ENCODE assay signal across 8 cellular contexts in genomic region chr5:173015240-173016068, GRCh38. TPM values are rescaled to one million over a fixed set of nuclear protein-coding genes. Genes with fewer than 3 reads are reported as not detected.
A peak's percentile ranks its signal among the peaks of the same experiment; 100 is the strongest.
DNase-seq lines count a peak whose midpoint lies in the region; ATAC-seq, FAIRE-seq and TF ChIP-seq lines count a peak whose summit lies in the region.
"Not testable (repeated sequence)": the region's sequence is repeated elsewhere in the genome, so short reads cannot be mapped to it uniquely, and the experiment has no call there.

No MANE protein-coding gene starts in this region.

- not testable (repeated sequence) for BruUV-seq in K562 (replicated peaks; lab: Mats Ljungman, UMichigan); HepG2 (replicated peaks; lab: Mats Ljungman, UMichigan)

- not testable (repeated sequence) for H3K9me3 ChIP-seq in HUES6 (ENCODE audit: control insufficient read depth, insufficient read depth, low read depth, low read length); K562 (replicated peaks; ENCODE audit: control insufficient read depth, insufficient read depth, low read depth, low read length); HepG2 (ENCODE audit: low read length); parathyroid adenoma (ENCODE audit: control insufficient read depth, low read length); stomach smooth muscle (ENCODE audit: control insufficient read depth in 2 of 2, low read length in 2 of 2)

- not testable (repeated sequence) for H3K9ac ChIP-seq in HUES6 (ENCODE audit: low read length); K562 (ENCODE audit: insufficient read depth in 1 of 2, low read depth in 2 of 2, low read length in 2 of 2); parathyroid adenoma
- H3K9ac ChIP-seq in HepG2 (ENCODE audit: insufficient read depth, low read depth, low read length), result 0 out of 2 replicates have a peak overlapping the region, but pooled peaks have one; percentile 17
- H3K9ac ChIP-seq in stomach smooth muscle (ENCODE audit: low read length in 2 of 2), result peak overlapping the region in 1 of 2 donors; percentile 46

- not testable (repeated sequence) for H3K9me1 ChIP-seq in K562 (ENCODE audit: control insufficient read depth, insufficient read depth, low read length)

- H4K20me1 ChIP-seq in K562 (replicated peaks; ENCODE audit: control insufficient read depth, insufficient read depth, low read length); HepG2 (ENCODE audit: insufficient read depth, low read length): not testable (repeated sequence)

- TF ChIP-seq RAD21 in K562 (CRISPR knock-in tag; conservative IDR thresholded peaks at IDR 0.05 in 1 of 2, IDR thresholded peaks at IDR 0.05 in 1 of 2); HepG2 (CRISPR knock-in tag; IDR thresholded peaks at IDR 0.05): not testable (repeated sequence)

- not testable (repeated sequence) for FAIRE-seq in K562 (lab: Jason Lieb, UNC)
- peak; percentile 15 for FAIRE-seq in HepG2 (lab: Jason Lieb, UNC)

- in situ Hi-C loops in K562 (cut with MboI), result not testable (repeated sequence)
- in situ Hi-C loops in HepG2 (cut with HindIII; ENCODE audit: extremely low pct_ligation_motif_present, low pct_unique_long_range_greater_than_20kb), result loop anchor here (5.0 kb wide), 1 partner anchor 42 kb away; the partner anchor contains the start of gene CREBRF

- not testable (repeated sequence) for TF ChIP-seq EP300 in K562 (IDR thresholded peaks at IDR 0.05; ENCODE audit: low read length); HepG2 (IDR thresholded peaks at IDR 0.05; ENCODE audit: low read depth in 2 of 2, low read length in 2 of 2); HepG2 (CRISPR knock-in tag; IDR thresholded peaks at IDR 0.05; ENCODE audit: borderline replicate concordance)

- WGBS in K562 (ENCODE audit: insufficient coverage, low coverage, missing lambda C conversion rate), result 75% methylated on average over 9 of the region's 9 CpGs
- WGBS in HepG2 (ENCODE audit: low lambda C conversion rate), result 51% methylated on average over 9 of the region's 9 CpGs

- intact Hi-C loops in K562 (cut with micrococcal nuclease), result not testable (repeated sequence)
- intact Hi-C loops in HepG2 (cut with micrococcal nuclease; ENCODE audit: unreplicated experiment), result loop anchor here (2.0 to 5.0 kb wide), 2 partner anchors 33 to 41 kb away; partner anchors contain the start of genes ATP6V0E1 and CREBRF

- not testable (repeated sequence) for H3K4me3 ChIP-seq in ACC112 (ENCODE audit: low read depth, low read length); HUES6 (ENCODE audit: low read depth, low read length); K562
- H3K4me3 ChIP-seq in HepG2 (replicated peaks in 1 of 3; ENCODE audit: insufficient read depth in 1 of 3, low read depth in 2 of 3, low read length in 3 of 3) (peak overlapping the region in 2 of 3 experiments; percentile 6 to 38; a peak in 1 of 6 replicates), parathyroid adenoma (ENCODE audit: low read depth, low read length) (peak overlapping the region; percentile 11), stomach smooth muscle (ENCODE audit: low read length in 2 of 2) (peak overlapping the region; percentile 15 to 48)

- not testable (repeated sequence) for TF ChIP-seq CTCF in K562 (IDR thresholded peaks at IDR 0.05 in 2 of 3, conservative IDR thresholded peaks at IDR 0.05 in 1 of 3; ENCODE audit: insufficient read depth in 2 of 3, low read depth in 1 of 3, low read length in 3 of 3); HepG2 (CRISPR knock-in tag; IDR thresholded peaks at IDR 0.05); parathyroid adenoma (IDR thresholded peaks at IDR 0.05)

- H2AFZ ChIP-seq in ACC112 (ENCODE audit: low read length, unreplicated experiment); K562 (ENCODE audit: low read depth, low read length); HepG2 (ENCODE audit: low read length); parathyroid adenoma: not testable (repeated sequence)

- not testable (repeated sequence) for H3K27me3 ChIP-seq in ACC112 (ENCODE audit: insufficient read depth, low read length); HUES6 (ENCODE audit: control insufficient read depth, insufficient read depth, low read length); K562 (ENCODE audit: control insufficient read depth in 2 of 2, insufficient read depth in 2 of 2, low read length in 2 of 2); HepG2 (ENCODE audit: control insufficient read depth in 1 of 2, insufficient read depth in 2 of 2, low read length in 2 of 2); parathyroid adenoma (ENCODE audit: control insufficient read depth, insufficient read depth, low read length); stomach smooth muscle (ENCODE audit: control insufficient read depth in 1 of 2, insufficient read depth in 2 of 2, low read length in 2 of 2)

- H3K79me2 ChIP-seq in ACC112 (ENCODE audit: control insufficient read depth, insufficient read depth, low read length, unreplicated experiment), result peaks cover 63% of the 10 kb centered on the region
- H3K79me2 ChIP-seq in K562 (ENCODE audit: control insufficient read depth, insufficient read depth, low read length), result peaks cover 90% of the 10 kb centered on the region
- H3K79me2 ChIP-seq in HepG2 (ENCODE audit: insufficient read depth, low read length), result peaks cover 43% of the 10 kb centered on the region
- H3K79me2 ChIP-seq in parathyroid adenoma, result peaks cover 18% of the 10 kb centered on the region

- DNase-seq in activated CD8-positive, alpha-beta memory T cell treated with anti-CD3 and anti-CD28 coated beads for 24 hours, result peak; percentile 13
- DNase-seq in K562 (ENCODE audit: extremely low read depth in 1 of 4, low spot score in 3 of 4); epithelial cell of prostate (ENCODE audit: low read depth, low spot score): not testable (repeated sequence)
- peak; percentile 57 for DNase-seq in HepG2 (ENCODE audit: low spot score)

- not testable (repeated sequence) for ATAC-seq in K562
- ATAC-seq in HepG2, result peak; percentile 68

- POLR2A ChIA-PET in K562 (lab: Yijun Ruan, JAX), result interaction anchor here (0.7 to 2.2 kb wide), 3 partner anchors 9 to 108 kb away, joined by 3 to 10 read pairs (median 4); no protein-coding TSS in a partner anchor
- POLR2A ChIA-PET in HepG2 (lab: Yijun Ruan, JAX), result interaction anchor here (0.8 to 2.3 kb wide), 3 partner anchors 32 to 56 kb away, joined by 4 to 8 read pairs (median 6); partner anchors contain the start of genes ATP6V0E1 and RPL26L1

- H3K27ac ChIP-seq in ACC112 (ENCODE audit: low read depth, low read length) (peak overlapping the region; percentile 65; the same call in 1 of the 2 replicates), HUES6 (ENCODE audit: low read depth, low read length) (0 out of 2 replicates have a peak overlapping the region, but pooled peaks have one; percentile 1), epithelial cell of prostate (peak overlapping the region; percentile 38), HepG2 (ENCODE audit: extremely low read length, insufficient read depth, low read length) (peak overlapping the region; percentile 71), parathyroid adenoma (peak overlapping the region; percentile 77), stomach smooth muscle (ENCODE audit: low read length) (peak overlapping the region; percentile 76)
- not testable (repeated sequence) for H3K27ac ChIP-seq in K562 (ENCODE audit: extremely low read depth, low read depth, low read length)

- H3K36me3 ChIP-seq in ACC112 (ENCODE audit: insufficient read depth, low read length); HUES6 (ENCODE audit: control insufficient read depth, insufficient read depth, low read length); HepG2 (replicated peaks in 1 of 2; ENCODE audit: control insufficient read depth in 1 of 2, insufficient read depth in 2 of 2, low read length in 2 of 2); parathyroid adenoma (ENCODE audit: control insufficient read depth, insufficient read depth, low read length); stomach smooth muscle (ENCODE audit: control insufficient read depth in 2 of 2, insufficient read depth in 2 of 2, low read length in 2 of 2): not testable (repeated sequence)
- H3K36me3 ChIP-seq in K562 (ENCODE audit: control insufficient read depth, insufficient read depth, low read length), result peaks cover 34% of the 10 kb centered on the region

- CTCF ChIA-PET in K562 (lab: Yijun Ruan, JAX; ENCODE audit: low intra/inter-chr PET ratio); HepG2 (lab: Yijun Ruan, JAX; ENCODE audit: low intra/inter-chr PET ratio, low total read pairs): not testable (repeated sequence)

- not testable (repeated sequence) for H3K4me2 ChIP-seq in K562 (ENCODE audit: insufficient read depth, low read length)
- H3K4me2 ChIP-seq in HepG2 (ENCODE audit: low read depth, low read length), result peak overlapping the region; percentile 75
- peak overlapping the region; percentile 34 for H3K4me2 ChIP-seq in parathyroid adenoma (ENCODE audit: low read length)

- TF ChIP-seq POLR2A in K562 (conservative IDR thresholded peaks at IDR 0.05); HepG2 (IDR thresholded peaks at IDR 0.05; ENCODE audit: insufficient read depth in 1 of 2, low read depth in 2 of 2, low read length in 2 of 2): not testable (repeated sequence)

- H3K4me1 ChIP-seq in ACC112 (ENCODE audit: control insufficient read depth, insufficient read depth, low read length, unreplicated experiment) (peaks cover 25% of the 10 kb centered on the region), HUES6 (ENCODE audit: control insufficient read depth, insufficient read depth, low read length) (peaks cover 17% of the 10 kb centered on the region), K562 (replicated peaks in 1 of 2; ENCODE audit: control insufficient read depth in 2 of 2, insufficient read depth in 2 of 2, low read length in 2 of 2) (peaks cover 5 to 17% of the 10 kb centered on the region in 2 experiments; a peak in 3 of 5 replicates), HepG2 (ENCODE audit: insufficient read depth, low read length) (peaks cover 69% of the 10 kb centered on the region), parathyroid adenoma (peaks cover 21% of the 10 kb centered on the region), stomach smooth muscle (ENCODE audit: control insufficient read depth, insufficient read depth, low read length) (peaks cover 12% of the 10 kb centered on the region)

RNA-seq across cellular contexts. Expression of gene ATP6V0E1, which starts 31.9 kb away (rescaled TPM):
- total RNA-seq in K562 (2011; cell fraction: chromatin; rRNA removed; ENCODE audit: low replicate concordance), result 118 and 124 TPM in 2 replicates
- total RNA-seq in K562 (2011; cell fraction: nucleolus; rRNA removed), result 113 and 119 TPM in 2 replicates
- 146 and 237 TPM in 2 replicates for total RNA-seq in K562 (2011; cell fraction: nucleoplasm; rRNA removed)
- total RNA-seq in K562 (2014; rRNA removed) (50.0 and 63.8 TPM in 2 replicates), K562 (2014; rRNA removed; fragmentation: Illumina TruSeq; extraction: Trizol) (111 and 118 TPM in 2 replicates), K562 (2015; rRNA removed; fragmentation: Illumina TruSeq; extraction: Trizol) (108 and 112 TPM in 2 replicates), K562 (2021) (94.1 and 95.9 TPM in 2 replicates), HepG2 (2016; rRNA removed; fragmentation: Illumina TruSeq; extraction: Trizol) (121 and 143 TPM in 2 replicates)
- polyA plus RNA-seq in K562 (2011; rRNA removed) (128 and 173 TPM in 2 replicates), K562 (2014; fragmentation: Illumina TruSeq; extraction: Trizol) (128 and 132 TPM in 2 replicates), K562 (2014; fragmentation: Nextera tagmentation; extraction: Ambion mirVana) (100 to 1,000 TPM; 368 to 395 TPM), K562 (2014; rRNA removed) (82.7 and 108 TPM in 2 replicates), HepG2 (2011; rRNA removed) (215 TPM in 2 replicates)
- 67.8 and 95.8 TPM in 2 replicates for polyA plus RNA-seq in K562 (2011; cell fraction: cytosol; rRNA removed)
- polyA plus RNA-seq in K562 (2011; cell fraction: nucleus; rRNA removed), result 83.5 and 94.0 TPM in 2 replicates
- 159 and 359 TPM in 2 replicates for polyA plus RNA-seq in K562 (2012)
- polyA minus RNA-seq in K562 (2011; rRNA and poly(A)+ RNA removed), result 81.0 and 108 TPM in 2 replicates
- polyA minus RNA-seq in K562 (2011; cell fraction: cytosol; rRNA and poly(A)+ RNA removed), result 20.7 and 53.3 TPM in 2 replicates
- 28.9 and 30.8 TPM in 2 replicates for polyA minus RNA-seq in K562 (2011; cell fraction: nucleus; rRNA and poly(A)+ RNA removed)
- 42.6 and 60.2 TPM in 2 replicates for total RNA-seq in HepG2 (2016; cell fraction: cytosol; rRNA removed; fragmentation: Illumina TruSeq; extraction: Trizol; ENCODE audit: low read depth)
- total RNA-seq in HepG2 (2016; cell fraction: insoluble cytoplasmic fraction; rRNA removed; fragmentation: Illumina TruSeq; extraction: Trizol), result 133 and 156 TPM in 2 replicates
- total RNA-seq in HepG2 (2016; cell fraction: membrane; rRNA removed; fragmentation: Illumina TruSeq; extraction: Trizol), result 107 and 116 TPM in 2 replicates
- total RNA-seq in HepG2 (2016; cell fraction: nucleus; rRNA removed; fragmentation: Illumina TruSeq; extraction: Trizol), result 95.8 and 110 TPM in 2 replicates
- polyA plus RNA-seq in HepG2 (2011; cell fraction: cytosol; rRNA removed), result 78.6 and 139 TPM in 2 replicates
- 23.8 and 34.6 TPM in 2 replicates for polyA plus RNA-seq in HepG2 (2011; cell fraction: nucleus; rRNA removed)
- polyA plus RNA-seq in HepG2 (2012), result 174 and 183 TPM in 2 replicates
- polyA plus RNA-seq in HepG2 (2016; cell fraction: cytosol; fragmentation: Illumina TruSeq; extraction: Trizol; ENCODE audit: low read depth), result 84.5 and 116 TPM in 2 replicates
- polyA plus RNA-seq in HepG2 (2016; cell fraction: insoluble cytoplasmic fraction; fragmentation: Illumina TruSeq; extraction: Trizol; ENCODE audit: low read depth), result 157 and 171 TPM in 2 replicates
- polyA plus RNA-seq in HepG2 (2016; cell fraction: membrane; fragmentation: Illumina TruSeq; extraction: Trizol; ENCODE audit: low read depth), result 138 and 160 TPM in 2 replicates
- polyA plus RNA-seq in HepG2 (2016; cell fraction: nucleus; fragmentation: Illumina TruSeq; extraction: Trizol; ENCODE audit: insufficient read depth, low read depth), result 222 and 234 TPM in 2 replicates
- polyA minus RNA-seq in HepG2 (2011; rRNA and poly(A)+ RNA removed; ENCODE audit: low replicate concordance), result 128 and 158 TPM in 2 replicates
- polyA minus RNA-seq in HepG2 (2011; cell fraction: cytosol; rRNA and poly(A)+ RNA removed), result 39.6 and 40.0 TPM in 2 replicates
- 19.4 and 38.8 TPM in 2 replicates for polyA minus RNA-seq in HepG2 (2011; cell fraction: nucleus; rRNA and poly(A)+ RNA removed)

RNA-seq across cellular contexts. Expression of gene CREBRF, which starts 40.7 kb away (rescaled TPM):
- 11.5 and 33.0 TPM in 2 replicates for total RNA-seq in K562 (2011; cell fraction: chromatin; rRNA removed; ENCODE audit: low replicate concordance)
- total RNA-seq in K562 (2011; cell fraction: nucleolus; rRNA removed), result 7.8 and 10.5 TPM in 2 replicates
- total RNA-seq in K562 (2011; cell fraction: nucleoplasm; rRNA removed), result 14.4 and 25.6 TPM in 2 replicates
- 3.2 and 3.6 TPM in 2 replicates for total RNA-seq in K562 (2014; rRNA removed)
- total RNA-seq in K562 (2014; rRNA removed; fragmentation: Illumina TruSeq; extraction: Trizol), result 4.5 and 6.1 TPM in 2 replicates
- total RNA-seq in K562 (2015; rRNA removed; fragmentation: Illumina TruSeq; extraction: Trizol), result 2.9 and 3.1 TPM in 2 replicates
- 3.8 TPM in 2 replicates for total RNA-seq in K562 (2021)
- 4.7 and 4.9 TPM in 2 replicates for polyA plus RNA-seq in K562 (2011; rRNA removed)
- 0.85 and 1.8 TPM in 2 replicates for polyA plus RNA-seq in K562 (2011; cell fraction: cytosol; rRNA removed)
- polyA plus RNA-seq in K562 (2011; cell fraction: nucleus; rRNA removed), result 8.7 and 9.9 TPM in 2 replicates
- 2.0 and 5.1 TPM in 2 replicates for polyA plus RNA-seq in K562 (2012)
- polyA plus RNA-seq in K562 (2014; fragmentation: Illumina TruSeq; extraction: Trizol), result 2.4 and 4.8 TPM in 2 replicates
- 1 to 10 TPM; 1.1 to 1.3 TPM for polyA plus RNA-seq in K562 (2014; fragmentation: Nextera tagmentation; extraction: Ambion mirVana)
- polyA plus RNA-seq in K562 (2014; rRNA removed), result 2.0 and 2.8 TPM in 2 replicates
- 10.9 and 15.9 TPM in 2 replicates for polyA minus RNA-seq in K562 (2011; rRNA and poly(A)+ RNA removed)
- polyA minus RNA-seq in K562 (2011; cell fraction: cytosol; rRNA and poly(A)+ RNA removed), result 4.4 and 4.5 TPM in 2 replicates
- 7.5 and 10.6 TPM in 2 replicates for polyA minus RNA-seq in K562 (2011; cell fraction: nucleus; rRNA and poly(A)+ RNA removed)
- total RNA-seq in HepG2 (2016; rRNA removed; fragmentation: Illumina TruSeq; extraction: Trizol), result 4.5 and 5.1 TPM in 2 replicates
- total RNA-seq in HepG2 (2016; cell fraction: cytosol; rRNA removed; fragmentation: Illumina TruSeq; extraction: Trizol; ENCODE audit: low read depth), result 3.3 and 4.5 TPM in 2 replicates
- total RNA-seq in HepG2 (2016; cell fraction: insoluble cytoplasmic fraction; rRNA removed; fragmentation: Illumina TruSeq; extraction: Trizol), result 4.9 and 5.3 TPM in 2 replicates
- total RNA-seq in HepG2 (2016; cell fraction: membrane; rRNA removed; fragmentation: Illumina TruSeq; extraction: Trizol), result 5.3 and 5.8 TPM in 2 replicates
- total RNA-seq in HepG2 (2016; cell fraction: nucleus; rRNA removed; fragmentation: Illumina TruSeq; extraction: Trizol), result 7.6 and 9.7 TPM in 2 replicates
- polyA plus RNA-seq in HepG2 (2011; rRNA removed), result 8.9 and 10.2 TPM in 2 replicates
- 2.5 and 3.3 TPM in 2 replicates for polyA plus RNA-seq in HepG2 (2011; cell fraction: cytosol; rRNA removed)
- polyA plus RNA-seq in HepG2 (2011; cell fraction: nucleus; rRNA removed), result 15.4 and 16.5 TPM in 2 replicates
- polyA plus RNA-seq in HepG2 (2012), result 6.6 and 9.2 TPM in 2 replicates
- 0.08 and 0.09 TPM in 2 replicates for polyA plus RNA-seq in HepG2 (2016; cell fraction: cytosol; fragmentation: Illumina TruSeq; extraction: Trizol; ENCODE audit: low read depth)
- 1.6 TPM in 2 replicates for polyA plus RNA-seq in HepG2 (2016; cell fraction: insoluble cytoplasmic fraction; fragmentation: Illumina TruSeq; extraction: Trizol; ENCODE audit: low read depth)
- polyA plus RNA-seq in HepG2 (2016; cell fraction: membrane; fragmentation: Illumina TruSeq; extraction: Trizol; ENCODE audit: low read depth), result 0.17 and 0.21 TPM in 2 replicates
- polyA plus RNA-seq in HepG2 (2016; cell fraction: nucleus; fragmentation: Illumina TruSeq; extraction: Trizol; ENCODE audit: insufficient read depth, low read depth), result 5.6 and 7.8 TPM in 2 replicates
- 10.2 and 30.3 TPM in 2 replicates for polyA minus RNA-seq in HepG2 (2011; rRNA and poly(A)+ RNA removed; ENCODE audit: low replicate concordance)
- polyA minus RNA-seq in HepG2 (2011; cell fraction: cytosol; rRNA and poly(A)+ RNA removed), result 6.2 and 13.2 TPM in 2 replicates
- polyA minus RNA-seq in HepG2 (2011; cell fraction: nucleus; rRNA and poly(A)+ RNA removed), result 40.2 and 40.9 TPM in 2 replicates

RNA-seq across cellular contexts. Expression of gene RPL26L1, which starts 56.2 kb away (rescaled TPM):
- 7.4 and 7.5 TPM in 2 replicates for total RNA-seq in K562 (2011; cell fraction: chromatin; rRNA removed; ENCODE audit: low replicate concordance)
- 12.2 and 13.7 TPM in 2 replicates for total RNA-seq in K562 (2011; cell fraction: nucleolus; rRNA removed)
- total RNA-seq in K562 (2011; cell fraction: nucleoplasm; rRNA removed), result 10.2 and 11.1 TPM in 2 replicates
- total RNA-seq in K562 (2014; rRNA removed), result 67.4 and 70.7 TPM in 2 replicates
- 92.1 and 105 TPM in 2 replicates for total RNA-seq in K562 (2014; rRNA removed; fragmentation: Illumina TruSeq; extraction: Trizol)
- total RNA-seq in K562 (2015; rRNA removed; fragmentation: Illumina TruSeq; extraction: Trizol), result 82.4 and 88.9 TPM in 2 replicates
- 63.7 and 70.8 TPM in 2 replicates for total RNA-seq in K562 (2021)
- polyA plus RNA-seq in K562 (2011; rRNA removed), result 110 and 134 TPM in 2 replicates
- 73.9 and 87.3 TPM in 2 replicates for polyA plus RNA-seq in K562 (2011; cell fraction: cytosol; rRNA removed)
- 31.9 and 44.8 TPM in 2 replicates for polyA plus RNA-seq in K562 (2011; cell fraction: nucleus; rRNA removed)
- 48.7 and 91.6 TPM in 2 replicates for polyA plus RNA-seq in K562 (2012)
- polyA plus RNA-seq in K562 (2014; fragmentation: Illumina TruSeq; extraction: Trizol), result 80.2 and 96.2 TPM in 2 replicates
- polyA plus RNA-seq in K562 (2014; fragmentation: Nextera tagmentation; extraction: Ambion mirVana), result 100 to 1,000 TPM; 319 to 328 TPM
- polyA plus RNA-seq in K562 (2014; rRNA removed), result 112 and 124 TPM in 2 replicates
- polyA minus RNA-seq in K562 (2011; rRNA and poly(A)+ RNA removed), result 62.8 and 70.0 TPM in 2 replicates
- polyA minus RNA-seq in K562 (2011; cell fraction: cytosol; rRNA and poly(A)+ RNA removed), result 24.8 and 36.9 TPM in 2 replicates
- 6.6 and 14.6 TPM in 2 replicates for polyA minus RNA-seq in K562 (2011; cell fraction: nucleus; rRNA and poly(A)+ RNA removed)
- total RNA-seq in HepG2 (2016; rRNA removed; fragmentation: Illumina TruSeq; extraction: Trizol), result 83.6 and 107 TPM in 2 replicates
- total RNA-seq in HepG2 (2016; cell fraction: cytosol; rRNA removed; fragmentation: Illumina TruSeq; extraction: Trizol; ENCODE audit: low read depth), result 33.3 and 37.4 TPM in 2 replicates
- total RNA-seq in HepG2 (2016; cell fraction: insoluble cytoplasmic fraction; rRNA removed; fragmentation: Illumina TruSeq; extraction: Trizol), result 76.9 and 117 TPM in 2 replicates
- total RNA-seq in HepG2 (2016; cell fraction: membrane; rRNA removed; fragmentation: Illumina TruSeq; extraction: Trizol), result 30.1 and 30.8 TPM in 2 replicates
- 29.9 and 31.6 TPM in 2 replicates for total RNA-seq in HepG2 (2016; cell fraction: nucleus; rRNA removed; fragmentation: Illumina TruSeq; extraction: Trizol)
- polyA plus RNA-seq in HepG2 (2011; rRNA removed), result 60.0 and 61.2 TPM in 2 replicates
- 63.1 and 67.2 TPM in 2 replicates for polyA plus RNA-seq in HepG2 (2011; cell fraction: cytosol; rRNA removed)
- 19.5 and 21.3 TPM in 2 replicates for polyA plus RNA-seq in HepG2 (2011; cell fraction: nucleus; rRNA removed)
- polyA plus RNA-seq in HepG2 (2012), result 45.5 and 54.3 TPM in 2 replicates
- polyA plus RNA-seq in HepG2 (2016; cell fraction: cytosol; fragmentation: Illumina TruSeq; extraction: Trizol; ENCODE audit: low read depth), result 32.2 and 38.5 TPM in 2 replicates
- 125 and 151 TPM in 2 replicates for polyA plus RNA-seq in HepG2 (2016; cell fraction: insoluble cytoplasmic fraction; fragmentation: Illumina TruSeq; extraction: Trizol; ENCODE audit: low read depth)
- polyA plus RNA-seq in HepG2 (2016; cell fraction: membrane; fragmentation: Illumina TruSeq; extraction: Trizol; ENCODE audit: low read depth), result 30.7 and 36.9 TPM in 2 replicates
- 58.3 and 63.6 TPM in 2 replicates for polyA plus RNA-seq in HepG2 (2016; cell fraction: nucleus; fragmentation: Illumina TruSeq; extraction: Trizol; ENCODE audit: insufficient read depth, low read depth)
- 31.1 and 88.5 TPM in 2 replicates for polyA minus RNA-seq in HepG2 (2011; rRNA and poly(A)+ RNA removed; ENCODE audit: low replicate concordance)
- polyA minus RNA-seq in HepG2 (2011; cell fraction: cytosol; rRNA and poly(A)+ RNA removed), result 12.4 and 13.4 TPM in 2 replicates
- polyA minus RNA-seq in HepG2 (2011; cell fraction: nucleus; rRNA and poly(A)+ RNA removed), result 6.7 and 7.5 TPM in 2 replicates
